In the genomic region with DNA sequence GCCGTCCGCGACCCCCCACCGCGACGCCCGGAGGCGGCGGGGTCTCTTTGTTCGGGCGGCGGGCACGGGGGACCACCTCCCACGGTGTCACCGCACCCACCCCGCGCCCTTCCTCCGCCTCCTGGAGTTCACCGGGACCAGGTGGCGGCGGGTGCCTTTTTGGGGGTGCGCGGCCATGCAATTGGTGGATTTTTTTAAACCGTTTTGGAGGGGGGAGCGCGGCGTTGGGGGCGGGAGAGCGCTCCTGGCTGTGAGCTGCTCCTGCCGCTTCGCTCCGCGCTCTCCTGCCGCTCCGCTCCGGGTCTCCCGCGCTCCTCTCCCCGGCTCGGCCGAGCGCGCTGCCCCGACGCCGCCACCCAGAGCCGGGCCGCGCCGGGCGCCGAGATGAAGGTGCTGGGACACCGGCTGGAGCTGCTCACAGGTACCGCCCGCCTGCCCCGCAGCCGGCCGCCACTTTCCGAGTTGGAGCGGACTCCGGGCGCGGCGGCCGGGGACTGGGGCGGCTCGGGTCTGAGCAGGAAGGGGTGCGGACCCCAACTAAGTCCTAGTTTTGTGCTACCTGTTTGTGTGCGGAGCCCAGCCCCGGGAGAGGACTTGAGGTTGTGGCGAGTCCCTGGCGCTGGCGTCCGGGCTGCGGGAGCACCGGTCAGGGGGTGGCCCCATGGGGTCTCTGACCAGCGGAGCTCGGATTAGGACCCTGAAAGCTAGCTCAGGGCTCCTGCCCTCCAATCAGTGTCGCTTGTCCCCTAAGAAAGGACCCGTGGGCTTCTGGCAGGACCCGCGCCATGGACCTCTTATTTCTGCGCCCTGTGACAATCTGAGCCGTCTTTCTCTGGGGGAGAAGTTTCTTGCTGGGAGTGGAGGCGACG, we compare ENCODE assay signal across 8 cellular contexts. TPM values are rescaled to one million over a fixed set of nuclear protein-coding genes. Genes with fewer than 3 reads are reported as not detected.
A peak's percentile ranks its signal among the peaks of the same experiment; 100 is the strongest.
DNase-seq lines count a peak whose midpoint lies in the region; ATAC-seq lines count a peak whose summit lies in the region.

No MANE protein-coding gene starts in this region.

- peak overlapping the region; percentile 96 for H3K4me2 ChIP-seq in neuronal stem cell (ENCODE audit: insufficient read depth, low read length, poor library complexity, severe bottlenecking)

- peak overlapping the region; percentile 10 for H3K27ac ChIP-seq in epithelial cell of prostate
- H3K27ac ChIP-seq in neuronal stem cell (replicated peaks; ENCODE audit: low read length) = no peak overlapping the region

- DNase-seq in NCI-H510A treated with DMSO at 0.1 percent for 48 hours (lab: John Stamatoyannopoulos, UW) (peak; percentile 5), epithelial cell of prostate (ENCODE audit: low read depth, low spot score) (no peak), neuronal stem cell (ENCODE audit: low spot score) (peak; percentile 39), T-helper 9 cell (no peak)

- peak overlapping the region; percentile 77 for H2BK15ac ChIP-seq in neuronal stem cell (ENCODE audit: low read length)

- H3K4me1 ChIP-seq in ES-I3 (ENCODE audit: insufficient read depth, low read length) = peaks cover 9% of the 10 kb centered on the region
- H3K4me1 ChIP-seq in neuronal stem cell (ENCODE audit: control insufficient read depth in 2 of 2, insufficient read depth in 1 of 2, low read depth in 1 of 2, low read length in 2 of 2) = peaks cover 0 to 8% of the 10 kb centered on the region in 2 donors

- peak overlapping the region; percentile 87 for H2AFZ ChIP-seq in neuronal stem cell (ENCODE audit: low read length)

- peak overlapping the region; percentile 95 for H3K18ac ChIP-seq in neuronal stem cell (ENCODE audit: low read length)

- H3K9ac ChIP-seq in ES-I3 (ENCODE audit: low read depth, low read length) = peak overlapping the region; percentile 67; the same call in 1 of the 2 replicates
- peak overlapping the region; percentile 82 for H3K9ac ChIP-seq in neuronal stem cell (ENCODE audit: low read depth, low read length, poor library complexity)

- H3K4ac ChIP-seq in neuronal stem cell (ENCODE audit: low read length) = no peak overlapping the region

- peaks cover 19 to 96% (median 44%) of the 10 kb centered on the region in 3 experiments for H3K27me3 ChIP-seq in neuronal stem cell (ENCODE audit: control insufficient read depth in 3 of 3, insufficient read depth in 3 of 3, low read depth in 1 of 3, low read length in 3 of 3)

- H3K36me3 ChIP-seq in ES-I3 (ENCODE audit: insufficient read depth, low read length) (no peaks in the 10 kb centered on the region), neuronal stem cell (replicated peaks in 1 of 2; ENCODE audit: control insufficient read depth in 2 of 2, insufficient read depth in 2 of 2, low read length in 2 of 2) (no peaks in the 10 kb centered on the region)

- H3K4me3 ChIP-seq in neuronal stem cell (ENCODE audit: low read length in 2 of 2) = peak overlapping the region; percentile 38 to 85

- peak overlapping the region; percentile 17 for H2BK12ac ChIP-seq in neuronal stem cell (ENCODE audit: low read length)

- H2AK5ac ChIP-seq in neuronal stem cell (ENCODE audit: low read depth, low read length) = peak overlapping the region; percentile 73

- H4K8ac ChIP-seq in neuronal stem cell (ENCODE audit: low read depth, low read length) = no peak overlapping the region

- WGBS in neuronal stem cell (ENCODE audit: extremely low coverage in 2 of 2, insufficient read length in 2 of 2, insufficient replicate concordance in 1 of 2), 2 donors = no CpG with 5 or more reads among the region's 86 CpGs

- H3K79me1 ChIP-seq in neuronal stem cell (ENCODE audit: low read depth, low read length) = peaks cover 2% of the 10 kb centered on the region

- H3K9me3 ChIP-seq in ES-I3 (ENCODE audit: control insufficient read depth, insufficient read depth, low read length) = no peaks in the 10 kb centered on the region
- H3K9me3 ChIP-seq in neuronal stem cell (replicated peaks in 1 of 2; ENCODE audit: control insufficient read depth in 2 of 2, insufficient read depth in 1 of 2, low read depth in 1 of 2, low read length in 2 of 2) = no peaks in the 10 kb centered on the region

- H3K23ac ChIP-seq in neuronal stem cell (ENCODE audit: low read depth, low read length, poor library complexity) = peak overlapping the region; percentile 53

- no peak overlapping the region for H4K91ac ChIP-seq in neuronal stem cell (ENCODE audit: low read depth, low read length, poor library complexity)

- H2BK120ac ChIP-seq in neuronal stem cell (ENCODE audit: low read depth, low read length) = peak overlapping the region; percentile 82

- ATAC-seq in HG02981 (IDR thresholded peaks at IDR 0.05; ENCODE audit: unreplicated experiment) = no peak
- no peak for ATAC-seq in HG03354 (IDR thresholded peaks at IDR 0.05; ENCODE audit: poor library complexity, severe bottlenecking, unreplicated experiment)
- ATAC-seq in GM21528 (IDR thresholded peaks at IDR 0.05; ENCODE audit: low FRiP score, unreplicated experiment) = no peak

- H3K14ac ChIP-seq in neuronal stem cell (ENCODE audit: low read length) = peak overlapping the region; percentile 49

- peak overlapping the region; percentile 59 for H2BK5ac ChIP-seq in neuronal stem cell (ENCODE audit: low read length)

RNA-seq across cellular contexts. Expression of a gene that starts 35.7 kb away (rescaled TPM):
- 23.0 TPM for polyA plus RNA-seq in neuronal stem cell (2013, experiment 1 of 2)
- 24.0 TPM for polyA plus RNA-seq in neuronal stem cell (2013, experiment 2 of 2)

RNA-seq across cellular contexts. Expression of a gene that starts 51.0 kb away (rescaled TPM):
- 14.6 TPM for polyA plus RNA-seq in neuronal stem cell (2013, experiment 1 of 2)
- polyA plus RNA-seq in neuronal stem cell (2013, experiment 2 of 2) = 12.8 TPM

Comparison
In these comparisons a context has a peak if more than half of its experiments do, and no peak if none do; other contexts are left out.
1. DNase-seq: peak in NCI-H510A treated with DMSO at 0.1 percent for 48 hours (single experiment) and neuronal stem cell (single experiment); none in epithelial cell of prostate (single experiment) and T-helper 9 cell (single experiment).